In the genomic region with DNA sequence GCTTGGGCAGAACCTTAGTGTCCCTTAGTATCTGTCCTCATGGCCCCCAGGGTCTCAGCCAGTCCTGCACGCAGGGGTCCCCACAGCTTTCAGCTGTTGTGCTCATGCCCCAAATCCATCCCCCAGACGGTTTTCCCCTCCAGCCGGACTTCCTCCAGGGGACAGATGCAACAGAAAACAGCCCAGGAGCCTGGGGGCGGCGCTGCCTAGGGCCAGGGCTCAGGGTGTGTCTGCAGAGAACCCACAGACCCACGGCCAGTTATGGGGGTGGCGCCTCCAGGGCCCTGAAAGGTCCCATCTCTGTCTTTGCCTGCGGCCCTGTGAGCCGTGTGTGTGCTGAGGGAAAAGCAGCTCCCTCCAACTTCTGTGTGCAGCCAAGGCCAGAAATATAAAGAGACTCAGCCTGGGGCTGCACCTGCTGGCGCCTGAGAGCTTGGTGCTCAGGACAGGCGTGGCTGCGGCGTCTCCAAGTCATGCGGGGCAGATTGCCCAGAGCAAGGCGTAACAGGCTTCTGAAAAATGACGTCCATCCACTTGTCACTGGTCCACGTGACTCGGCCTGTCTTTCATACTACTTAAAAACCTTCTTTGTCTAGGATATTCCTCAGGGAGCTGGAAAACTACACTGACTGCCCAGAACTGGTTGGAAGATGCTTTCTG, we compare ENCODE assay signal across 1 cellular context.
TF ChIP-seq lines count a peak whose summit lies in the region.

No MANE protein-coding gene starts in this region.

TF ChIP-seq in SK-N-SH, 30 proteins besides CTCF, POLR2A, EP300 and RAD21 (continued from another document):
- TF ChIP-seq, protein P1, sequence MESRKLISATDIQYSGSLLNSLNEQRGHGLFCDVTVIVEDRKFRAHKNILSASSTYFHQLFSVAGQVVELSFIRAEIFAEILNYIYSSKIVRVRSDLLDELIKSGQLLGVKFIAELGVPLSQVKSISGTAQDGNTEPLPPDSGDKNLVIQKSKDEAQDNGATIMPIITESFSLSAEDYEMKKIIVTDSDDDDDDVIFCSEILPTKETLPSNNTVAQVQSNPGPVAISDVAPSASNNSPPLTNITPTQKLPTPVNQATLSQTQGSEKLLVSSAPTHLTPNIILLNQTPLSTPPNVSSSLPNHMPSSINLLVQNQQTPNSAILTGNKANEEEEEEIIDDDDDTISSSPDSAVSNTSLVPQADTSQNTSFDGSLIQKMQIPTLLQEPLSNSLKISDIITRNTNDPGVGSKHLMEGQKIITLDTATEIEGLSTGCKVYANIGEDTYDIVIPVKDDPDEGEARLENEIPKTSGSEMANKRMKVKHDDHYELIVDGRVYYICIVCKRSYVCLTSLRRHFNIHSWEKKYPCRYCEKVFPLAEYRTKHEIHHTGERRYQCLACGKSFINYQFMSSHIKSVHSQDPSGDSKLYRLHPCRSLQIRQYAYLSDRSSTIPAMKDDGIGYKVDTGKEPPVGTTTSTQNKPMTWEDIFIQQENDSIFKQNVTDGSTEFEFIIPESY (IDR thresholded peaks at IDR 0.05; ENCODE audit: borderline replicate concordance, low read depth): no peak
- TF ChIP-seq GATA2 (CRISPR knock-in tag; IDR thresholded peaks at IDR 0.05): no peak
- TF ChIP-seq, protein P2, sequence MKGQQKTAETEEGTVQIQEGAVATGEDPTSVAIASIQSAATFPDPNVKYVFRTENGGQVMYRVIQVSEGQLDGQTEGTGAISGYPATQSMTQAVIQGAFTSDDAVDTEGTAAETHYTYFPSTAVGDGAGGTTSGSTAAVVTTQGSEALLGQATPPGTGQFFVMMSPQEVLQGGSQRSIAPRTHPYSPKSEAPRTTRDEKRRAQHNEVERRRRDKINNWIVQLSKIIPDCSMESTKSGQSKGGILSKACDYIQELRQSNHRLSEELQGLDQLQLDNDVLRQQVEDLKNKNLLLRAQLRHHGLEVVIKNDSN (IDR thresholded peaks at IDR 0.05; ENCODE audit: borderline replicate concordance, low read depth): no peak
TF ChIP-seq in SK-N-SH: peak in this region for 0.
